ENCODE assay signal across 3 cellular contexts in the genomic region with DNA sequence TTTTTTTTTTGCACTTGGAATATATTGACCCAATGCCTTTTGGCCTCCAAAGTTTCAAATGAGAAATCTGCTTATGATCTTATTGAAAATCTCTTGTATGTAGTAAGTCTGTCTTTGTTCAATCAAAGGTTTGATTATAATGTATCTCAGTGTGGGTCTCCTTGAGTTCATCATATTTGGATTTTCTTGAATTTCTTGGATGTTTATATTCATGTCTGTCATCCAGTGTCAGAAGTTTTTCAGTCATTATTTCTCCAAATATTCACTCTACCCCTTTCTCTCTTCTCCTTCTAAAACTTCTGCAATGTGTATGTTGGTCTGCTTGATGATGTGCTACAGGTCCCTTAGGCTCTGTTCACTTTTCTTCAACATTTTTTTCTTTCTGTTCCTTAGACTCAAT.
"Had no signal": no experiment of that assay in that cellular context is flagged by ENCODE, and none has a peak within 500 bp of the region (broad histone marks: within the 10 kb centered on the region; RNA-seq: fewer than 3 reads in every experiment).

No MANE protein-coding gene starts in this region.

- DNase-seq: GDM1, GF-D8 had no signal

- H3K4me3 ChIP-seq: GM12878 had no signal
